ENCODE assay signal across 17 cellular contexts in the genomic region with DNA sequence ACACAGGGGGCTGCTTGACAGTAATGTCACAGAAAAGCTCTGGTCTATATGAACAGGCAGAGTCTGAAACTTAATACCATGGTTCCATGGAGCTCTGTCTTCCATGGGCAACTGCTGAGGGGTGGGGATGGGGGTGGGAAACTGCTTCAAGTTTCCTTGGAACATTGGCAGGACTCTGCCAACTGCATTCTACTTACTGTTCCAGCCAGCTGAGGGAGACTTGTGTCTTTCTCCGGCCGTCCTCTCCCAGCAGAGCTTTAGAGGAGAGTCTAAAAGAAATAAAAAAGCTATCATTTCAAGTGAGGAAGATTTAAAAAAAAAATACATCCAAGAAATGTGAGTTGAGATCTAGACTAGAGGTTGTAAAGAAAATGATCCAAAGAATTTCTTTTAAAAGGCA.
DNase-seq lines count a peak whose midpoint lies in the region; ATAC-seq and TF ChIP-seq lines count a peak whose summit lies in the region.
"Had no signal": no experiment of that assay in that cellular context is flagged by ENCODE, and none has a peak within 500 bp of the region (broad histone marks: within the 10 kb centered on the region; RNA-seq: fewer than 3 reads in every experiment).

No MANE protein-coding gene starts in this region.

- H3K27ac Mint-ChIP-seq in brain = peak overlapping the region in 3 of 5 experiments; percentile 29 to 87 (median 81)
- H3K27ac Mint-ChIP-seq: IgD-negative memory B cell had no signal

- H3K9me3 Mint-ChIP-seq in brain = no peaks in the 10 kb centered on the region
- H3K9me3 Mint-ChIP-seq in activated T-cell treated with anti-CD3 and anti-CD28 coated beads, Interleukin-2, amount 50 U/mL, for 4 hours = no peaks in the 10 kb centered on the region

- H3K36me3 Mint-ChIP-seq in brain = no peaks in the 10 kb centered on the region
- H3K36me3 Mint-ChIP-seq in activated T-cell treated with anti-CD3 and anti-CD28 coated beads, Interleukin-2, amount 50 U/mL, for 4 hours (ENCODE audit: insufficient read depth) = no peaks in the 10 kb centered on the region
- H3K36me3 Mint-ChIP-seq: IgD-negative memory B cell had no signal

- intact Hi-C loops in psoas muscle (cut with DNase I) = loop anchor here in 1 of 2 donors (10.0 kb wide), 1 partner anchor 103 kb away; no protein-coding TSS in a partner anchor
- intact Hi-C loops in tibial artery (cut with DNase I; ENCODE audit: low total_unique reads) = no loop called here

- H3K36me3 ChIP-seq in psoas muscle (ENCODE audit: insufficient read depth in 1 of 2, low read depth in 1 of 2) (no peaks in the 10 kb centered on the region), tibial artery (no peaks in the 10 kb centered on the region)
- H3K36me3 ChIP-seq: BE2C had no signal

- H3K4me1 Mint-ChIP-seq in brain = peaks cover 46% of the 10 kb centered on the region
- no peaks in the 10 kb centered on the region for H3K4me1 Mint-ChIP-seq in activated T-cell treated with anti-CD3 and anti-CD28 coated beads, Interleukin-2, amount 50 U/mL, for 4 hours (ENCODE audit: low read depth)
- H3K4me1 Mint-ChIP-seq: IgD-negative memory B cell had no signal

- no peaks in the 10 kb centered on the region for H3K27me3 Mint-ChIP-seq in brain
- H3K27me3 Mint-ChIP-seq in activated T-cell treated with anti-CD3 and anti-CD28 coated beads, Interleukin-2, amount 50 U/mL, for 4 hours (ENCODE audit: low read depth) = no peaks in the 10 kb centered on the region
- H3K27me3 Mint-ChIP-seq: IgD-negative memory B cell had no signal

- H3K4me3 Mint-ChIP-seq in brain = peak overlapping the region in 2 of 5 experiments; percentile 32 to 43
- H3K4me3 Mint-ChIP-seq in activated T-cell treated with anti-CD3 and anti-CD28 coated beads, Interleukin-2, amount 50 U/mL, for 4 hours = no peak overlapping the region
- H3K4me3 Mint-ChIP-seq: IgD-negative memory B cell had no signal

- H3K27ac ChIP-seq in psoas muscle (peak overlapping the region; percentile 78), tibial artery (peak overlapping the region; percentile 48 to 57)

- no peaks in the 10 kb centered on the region for H3K9me3 ChIP-seq in psoas muscle
- H3K9me3 ChIP-seq in tibial artery = no peaks in the 10 kb centered on the region
- H3K9me3 ChIP-seq: BE2C had no signal

- ATAC-seq in psoas muscle (peak in 2 of 4 donors; percentile 63 to 68), GM19463 (IDR thresholded peaks at IDR 0.05; ENCODE audit: unreplicated experiment) (no peak)
- ATAC-seq in activated T-cell treated with anti-CD3 and anti-CD28 coated beads, Interleukin-2, amount 50 U/mL, for 4 hours = no peak
- ATAC-seq: Panc1 had no signal

- TF ChIP-seq CTCF in brain (conservative IDR thresholded peaks at IDR 0.05) = no peak
- no peak for TF ChIP-seq CTCF in psoas muscle (IDR thresholded peaks at IDR 0.05)
- no peak for TF ChIP-seq CTCF in tibial artery (IDR thresholded peaks at IDR 0.05)

- no peaks in the 10 kb centered on the region for H3K27me3 ChIP-seq in psoas muscle (ENCODE audit: insufficient read depth in 3 of 3, low read length in 2 of 3)
- H3K27me3 ChIP-seq in tibial artery = no peaks in the 10 kb centered on the region
- H3K27me3 ChIP-seq: BE2C had no signal

- peak; percentile 41 for DNase-seq in medulla oblongata (ENCODE audit: extremely low spot score)
- DNase-seq in psoas muscle = no peak
- no peak for DNase-seq in tibial artery
- DNase-seq in activated T-cell treated with anti-CD3 and anti-CD28 coated beads, Interleukin-2, amount 50 U/mL, for 4 hours = no peak
- DNase-seq in NCI-H1694 (lab: John Stamatoyannopoulos, UW) = no peak
- DNase-seq: BE2C, EL, GF-D8, MV-4-11, NCI-H1417, NCI-H1930, NCI-H2227 treated with DMSO at 0.1 percent for 48 hours, NCI-H510A had no signal

- 15 to 36% (median 32%) methylated on average over 2 of the region's 2 CpGs for WGBS in psoas muscle, 3 donors

- H3K4me3 ChIP-seq in psoas muscle (peak overlapping the region; percentile 23), tibial artery (no peak overlapping the region)

- H3K4me1 ChIP-seq in psoas muscle = peaks cover 26% of the 10 kb centered on the region
- peaks cover 0 to 38% (median 3%) of the 10 kb centered on the region in 4 donors for H3K4me1 ChIP-seq in tibial artery
- H3K4me1 ChIP-seq: BE2C had no signal
